32 cellular contexts compared by ENCODE assay signal in the genomic region with DNA sequence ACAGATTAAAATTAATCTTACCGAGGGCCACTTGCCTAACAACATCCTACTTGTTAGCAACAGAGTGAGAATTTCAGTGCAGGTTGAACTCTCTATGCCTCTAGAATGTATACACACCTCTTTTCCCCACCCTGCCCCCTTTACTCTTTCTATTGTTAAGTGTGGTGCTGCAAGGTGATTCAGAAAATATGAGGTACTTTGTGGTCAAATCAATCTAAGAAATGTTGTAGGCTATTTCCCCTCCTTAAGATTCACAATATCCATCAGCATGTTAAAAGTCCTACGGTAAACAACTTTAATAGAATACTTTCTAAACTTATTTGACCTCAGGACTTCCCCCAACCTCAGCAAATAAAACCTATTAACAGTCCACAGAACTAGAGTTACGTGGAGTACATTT.
"Had no signal": no experiment of that assay in that cellular context is flagged by ENCODE, and none has a peak within 500 bp of the region (broad histone marks: within the 10 kb centered on the region; RNA-seq: fewer than 3 reads in every experiment).

No MANE protein-coding gene starts in this region.

- H3K4me1 ChIP-seq: adrenal gland, ascending aorta, body of pancreas had no signal

- DNase-seq: activated effector memory CD4-positive, alpha-beta T cell treated with anti-CD3 and anti-CD28 coated beads, Interleukin-2, amount 50 U/mL, for 16 hours; activated effector memory CD4-positive, alpha-beta T cell treated with Interleukin-2 at 50 U/mL for 16 hours; activated gamma-delta T cell; activated gamma-delta T cell treated with Interleukin-2 at 50 U/mL for 16 hours; activated naive CD4-positive, alpha-beta T cell; activated naive CD4-positive, alpha-beta T cell treated with anti-CD3 and anti-CD28 coated beads for 36 hours; activated naive CD4-positive, alpha-beta T cell treated with anti-CD3 and anti-CD28 coated beads, Interleukin-2, amount 10 ng/mL, durations not matched to agents 7 days and 5 days; activated naive CD4-positive, alpha-beta T cell treated with anti-CD3 and anti-CD28 coated beads, Interleukin-2, amount 50 U/mL, for 16 hours; activated naive CD4-positive, alpha-beta T cell treated with Interleukin-2 at 50 U/mL for 16 hours; activated naive CD8-positive, alpha-beta T cell treated with anti-CD3 and anti-CD28 coated beads for 36 hours; activated naive CD8-positive, alpha-beta T cell treated with anti-CD3 and anti-CD28 coated beads, Interleukin-2, amount 10 ng/mL, durations not matched to agents 7 days and 5 days; activated naive CD8-positive, alpha-beta T cell treated with anti-CD3 and anti-CD28 coated beads, Interleukin-2, amount 50 U/mL, for 24 hours; activated T-cell treated with anti-CD3 and anti-CD28 coated beads for 4 hours; activated T-cell treated with anti-CD3 and anti-CD28 coated beads, Interleukin-2, amount 50 U/mL, for 1 hour; activated T-cell treated with anti-CD3 and anti-CD28 coated beads, Interleukin-2, amount 50 U/mL, for 24 hours; activated T-cell treated with anti-CD3 and anti-CD28 coated beads, Interleukin-2, amount 50 U/mL, for 4 hours; activated T-cell treated with anti-CD3 and anti-CD28 coated beads, Interleukin-2, amount 50 U/mL, for 48 hours; activated T-cell treated with anti-CD3 and anti-CD28 coated beads, Interleukin-2, amount 50 U/mL, for 72 hours; adrenal gland; amniotic stem cell; amygdala; anterior cingulate cortex; aorta; body of pancreas; brain microvascular endothelial cell; caudate nucleus; central memory CD4-positive, alpha-beta T cell; cerebellar nuclear complex had no signal

- ATAC-seq: activated naive CD4-positive, alpha-beta T cell treated with anti-CD3 and anti-CD28 coated beads, Interleukin-2, amount 50 U/mL, for 72 hours; activated naive CD8-positive, alpha-beta T cell treated with anti-CD3 and anti-CD28 coated beads, Interleukin-2, amount 50 U/mL, for 24 hours; activated T-cell treated with anti-CD3 and anti-CD28 coated beads, Interleukin-2, amount 50 U/mL, for 4 hours; activated T-cell treated with anti-CD3 and anti-CD28 coated beads, Interleukin-2, amount 50 U/mL, for 72 hours; activated T-helper 17 cell treated with anti-CD3 and anti-CD28 coated beads, Interleukin-2, amount 50 U/mL, for 72 hours; body of pancreas had no signal

- H3K27ac ChIP-seq: adrenal gland, ascending aorta, body of pancreas, brain microvascular endothelial cell, cardiac muscle cell had no signal

- H3K27me3 ChIP-seq: ascending aorta, body of pancreas, brain microvascular endothelial cell, cardiac muscle cell had no signal

- H3K4me3 ChIP-seq: adrenal gland, ascending aorta, body of pancreas, cardiac muscle cell had no signal

- H3K9me3 ChIP-seq: adrenal gland, ascending aorta, body of pancreas had no signal

- H3K36me3 ChIP-seq: adrenal gland, ascending aorta, brain microvascular endothelial cell, cardiac muscle cell had no signal
